Comparison of ENCODE assay signal across 27 cellular contexts in genomic region chr5:56861893-56862485, GRCh38. TPM values are rescaled to one million over a fixed set of nuclear protein-coding genes. Genes with fewer than 3 reads are reported as not detected.
DNase-seq lines count a peak whose midpoint lies in the region; ATAC-seq and TF ChIP-seq lines count a peak whose summit lies in the region.
"Had no signal": no experiment of that assay in that cellular context is flagged by ENCODE, and none has a peak within 500 bp of the region (broad histone marks: within the 10 kb centered on the region; RNA-seq: fewer than 3 reads in every experiment).

No MANE protein-coding gene starts in this region.

- H3K4me1 Mint-ChIP-seq in activated T-cell treated with anti-CD3 and anti-CD28 coated beads, Interleukin-2, amount 50 U/mL, for 24 hours (ENCODE audit: low read depth): peaks cover 20% of the 10 kb centered on the region
- H3K4me1 Mint-ChIP-seq in WTC11: peaks cover 2% of the 10 kb centered on the region; the same call in 1 of the 2 replicates
- H3K4me1 Mint-ChIP-seq in neural progenitor cell: no peaks in the 10 kb centered on the region
- H3K4me1 Mint-ChIP-seq: activated naive CD8-positive, alpha-beta T cell treated with anti-CD3 and anti-CD28 coated beads, Interleukin-2, amount 10 ng/mL, durations not matched to agents 7 days and 5 days had no signal

- intact Hi-C loops in IMR-90 (cut with micrococcal nuclease): no loop called here

- H4K20me1 ChIP-seq in IMR-90 (ENCODE audit: insufficient read depth, low read length) (peaks cover 11% of the 10 kb centered on the region; the same call in 1 of the 2 replicates), neural progenitor cell (ENCODE audit: low read depth) (no peaks in the 10 kb centered on the region)

- H2BK15ac ChIP-seq in IMR-90 (ENCODE audit: low read depth, low read length): no peak overlapping the region

- no peak overlapping the region for H3K14ac ChIP-seq in IMR-90 (replicated peaks; ENCODE audit: low read depth, low read length)

- no peaks in the 10 kb centered on the region for H3F3A ChIP-seq in neural progenitor cell (ENCODE audit: low read depth)

- H2AK5ac ChIP-seq in IMR-90 (ENCODE audit: low read depth, low read length): no peak overlapping the region

- H2BK5ac ChIP-seq in IMR-90 (ENCODE audit: low read depth, low read length, poor library complexity, severe bottlenecking): no peak overlapping the region

- no peak for DNase-seq in activated T-cell treated with anti-CD3 and anti-CD28 coated beads, Interleukin-2, amount 50 U/mL, for 24 hours
- DNase-seq in activated T-cell treated with anti-CD3 and anti-CD28 coated beads, Interleukin-2, amount 50 U/mL, for 48 hours: no peak
- no peak for DNase-seq in IMR-90
- no peak for DNase-seq in WTC11 (ENCODE audit: low spot score)
- peak; percentile 6 for DNase-seq in neural progenitor cell (ENCODE audit: low spot score)
- no peak for DNase-seq in COR-L47 (lab: John Stamatoyannopoulos, UW)
- DNase-seq in NCI-H128 (lab: John Stamatoyannopoulos, UW; ENCODE audit: unreplicated experiment): no peak
- DNase-seq: activated CD4-positive, alpha-beta T cell treated with anti-CD3 and anti-CD28 coated beads for 1 hour; activated CD8-positive, alpha-beta T cell treated with anti-CD3 and anti-CD28 coated beads for 36 hours; activated naive CD8-positive, alpha-beta T cell treated with anti-CD3 and anti-CD28 coated beads, Interleukin-2, amount 10 ng/mL, durations not matched to agents 7 days and 5 days; AML-193; cortex of kidney; effector memory CD8-positive, alpha-beta T cell; erythroblast; HCEC 1CT; head of caudate nucleus; islet precursor cell; left ventricle myocardium superior; NCI-H1694 treated with DMSO at 0.1 percent for 48 hours; NCI-H2171 treated with DMSO at 0.1 percent for 48 hours; NCI-H524; stimulated activated CD8-positive, alpha-beta memory T cell treated with anti-CD3 and anti-CD28 coated beads, Interleukin-4, amount 100 ng/mL, for 48 hours; testis had no signal

- no peak for ATAC-seq in IMR-90 (ENCODE audit: low read depth)
- no peak for ATAC-seq in WTC11
- ATAC-seq: activated CD8-positive, alpha-beta T cell treated with anti-CD3 and anti-CD28 coated beads for 36 hours; effector memory CD8-positive, alpha-beta T cell; GM12878; left ventricle myocardium superior; sciatic nerve had no signal

- no peak overlapping the region for H2AK9ac ChIP-seq in IMR-90 (replicated peaks; ENCODE audit: low read depth, low read length, poor library complexity)

- 0 out of 2 replicates have a peak overlapping the region, but pooled peaks have one; percentile 41 for H4K91ac ChIP-seq in IMR-90 (ENCODE audit: insufficient read depth, low read depth, low read length)

- H3K18ac ChIP-seq in IMR-90 (ENCODE audit: low read depth, low read length): no peak overlapping the region

- no peak for TF ChIP-seq RAD21 in IMR-90 (IDR thresholded peaks at IDR 0.05; ENCODE audit: low read length)

- H3K36me3 ChIP-seq in IMR-90 (ENCODE audit: control insufficient read depth, insufficient read depth, low read length): peaks cover 27% of the 10 kb centered on the region
- H3K36me3 ChIP-seq in neural progenitor cell: peaks cover 10% of the 10 kb centered on the region

- BruUV-seq in IMR-90 (replicated peaks; lab: Mats Ljungman, UMichigan): no TSS peak

- H2BK20ac ChIP-seq in IMR-90 (ENCODE audit: low read depth, low read length): no peak overlapping the region

- H2BK120ac ChIP-seq in IMR-90 (ENCODE audit: low read depth, low read length): no peak overlapping the region

- H3K27ac Mint-ChIP-seq in activated T-cell treated with anti-CD3 and anti-CD28 coated beads, Interleukin-2, amount 50 U/mL, for 24 hours: peak overlapping the region; percentile 50
- H3K27ac Mint-ChIP-seq in WTC11 (peak overlapping the region; percentile 45; the same call in 1 of the 2 replicates), neural progenitor cell (no peak overlapping the region)
- H3K27ac Mint-ChIP-seq: activated CD8-positive, alpha-beta T cell treated with anti-CD3 and anti-CD28 coated beads for 36 hours; activated naive CD8-positive, alpha-beta T cell treated with anti-CD3 and anti-CD28 coated beads, Interleukin-2, amount 10 ng/mL, durations not matched to agents 7 days and 5 days; effector memory CD8-positive, alpha-beta T cell; stimulated activated naive CD8-positive, alpha-beta T cell treated with anti-CD3 and anti-CD28 coated beads, Interleukin-15, Interleukin-2, amounts not matched to agents 100 ng/mL and 50 ng/mL, for 24 hours had no signal

- dilution Hi-C loops in IMR-90 (cut with HindIII; ENCODE audit: low sequenced_read_pairs, unreplicated experiment): no loop called here

- H4K8ac ChIP-seq in IMR-90 (ENCODE audit: low read depth in 2 of 2, low read length in 2 of 2): 0 out of 4 replicates have a peak overlapping the region, but pooled peaks of 1 of the 2 experiments have one; percentile 2

- H4K5ac ChIP-seq in IMR-90 (ENCODE audit: low read depth, low read length): 0 out of 2 replicates have a peak overlapping the region, but pooled peaks have one; percentile 23

- H3K9me1 ChIP-seq in IMR-90 (ENCODE audit: insufficient read depth, low read length): no peaks in the 10 kb centered on the region; the same call in 1 of the 2 replicates

- in situ Hi-C loops in IMR-90 (cut with MboI; ENCODE audit: low sequenced_read_pairs): no loop called here

- no peak overlapping the region for H3K4ac ChIP-seq in IMR-90 (ENCODE audit: low read depth, low read length)

- TF ChIP-seq POLR2A in IMR-90 (IDR thresholded peaks at IDR 0.05; ENCODE audit: low read depth, low read length): no peak

- peaks cover 14 to 30% of the 10 kb centered on the region in 2 experiments for H3K79me1 ChIP-seq in IMR-90 (ENCODE audit: low read depth in 1 of 2, low read length in 2 of 2)

- H3K4me2 ChIP-seq in IMR-90 (ENCODE audit: low read depth, low read length): no peak overlapping the region
- no peak overlapping the region for H3K4me2 ChIP-seq in neural progenitor cell

- H3K27me3 ChIP-seq in IMR-90 (ENCODE audit: control insufficient read depth, insufficient read depth, low read length) (no peaks in the 10 kb centered on the region), neural progenitor cell (no peaks in the 10 kb centered on the region)
- H3K27me3 ChIP-seq: ascending aorta, testis had no signal

- H3K9me3 Mint-ChIP-seq in activated T-cell treated with anti-CD3 and anti-CD28 coated beads, Interleukin-2, amount 50 U/mL, for 24 hours: no peaks in the 10 kb centered on the region
- no peaks in the 10 kb centered on the region for H3K9me3 Mint-ChIP-seq in WTC11
- no peaks in the 10 kb centered on the region for H3K9me3 Mint-ChIP-seq in neural progenitor cell
- H3K9me3 Mint-ChIP-seq: activated CD8-positive, alpha-beta T cell treated with anti-CD3 and anti-CD28 coated beads for 36 hours; activated naive CD8-positive, alpha-beta T cell treated with anti-CD3 and anti-CD28 coated beads, Interleukin-2, amount 10 ng/mL, durations not matched to agents 7 days and 5 days; effector memory CD8-positive, alpha-beta T cell; stimulated activated naive CD8-positive, alpha-beta T cell treated with anti-CD3 and anti-CD28 coated beads, Interleukin-15, Interleukin-2, amounts not matched to agents 100 ng/mL and 50 ng/mL, for 24 hours had no signal

- H3K36me3 Mint-ChIP-seq in activated T-cell treated with anti-CD3 and anti-CD28 coated beads, Interleukin-2, amount 50 U/mL, for 24 hours (ENCODE audit: low read depth): peaks cover 83% of the 10 kb centered on the region
- H3K36me3 Mint-ChIP-seq in WTC11: peaks cover 42% of the 10 kb centered on the region
- H3K36me3 Mint-ChIP-seq in neural progenitor cell: peaks cover 11% of the 10 kb centered on the region

- H3K56ac ChIP-seq in IMR-90 (ENCODE audit: extremely low read depth, insufficient read depth, low read length): no peak overlapping the region

- peaks cover 3% of the 10 kb centered on the region for H3K9me3 ChIP-seq in IMR-90 (ENCODE audit: control insufficient read depth, insufficient read depth, low read length)
- no peaks in the 10 kb centered on the region for H3K9me3 ChIP-seq in neural progenitor cell (ENCODE audit: low read depth)
- H3K9me3 ChIP-seq: ascending aorta, testis had no signal

- POLR2A ChIA-PET in IMR-90 (lab: Charles Lee; ENCODE audit: unreplicated experiment): no interaction called here
- POLR2A ChIA-PET in WTC11 (lab: Charles Lee): no interaction called here

- no peaks in the 10 kb centered on the region for H3K27me3 Mint-ChIP-seq in activated T-cell treated with anti-CD3 and anti-CD28 coated beads, Interleukin-2, amount 50 U/mL, for 24 hours
- no peaks in the 10 kb centered on the region for H3K27me3 Mint-ChIP-seq in WTC11 (ENCODE audit: low read depth)
- H3K27me3 Mint-ChIP-seq in neural progenitor cell (ENCODE audit: insufficient read depth, low read depth): no peaks in the 10 kb centered on the region
- H3K27me3 Mint-ChIP-seq: activated CD8-positive, alpha-beta T cell treated with anti-CD3 and anti-CD28 coated beads for 36 hours; activated naive CD8-positive, alpha-beta T cell treated with anti-CD3 and anti-CD28 coated beads, Interleukin-2, amount 10 ng/mL, durations not matched to agents 7 days and 5 days; effector memory CD8-positive, alpha-beta T cell; stimulated activated naive CD8-positive, alpha-beta T cell treated with anti-CD3 and anti-CD28 coated beads, Interleukin-15, Interleukin-2, amounts not matched to agents 100 ng/mL and 50 ng/mL, for 24 hours had no signal

- H3K4me3 ChIP-seq in IMR-90 (ENCODE audit: insufficient read depth, low read depth, low read length) (no peak overlapping the region), neural progenitor cell (no peak overlapping the region)
- H3K4me3 ChIP-seq: ascending aorta, GM12878, testis had no signal

- TF ChIP-seq CTCF in IMR-90 (conservative IDR thresholded peaks at IDR 0.05; ENCODE audit: low read depth, low read length) (no peak), WTC11 (IDR thresholded peaks at IDR 0.05) (no peak), neural progenitor cell (IDR thresholded peaks at IDR 0.05) (no peak)

- H3K4me1 ChIP-seq in IMR-90 (ENCODE audit: control insufficient read depth, insufficient read depth, low read length): peaks cover 2% of the 10 kb centered on the region; the same call in 1 of the 2 replicates
- H3K4me1 ChIP-seq in neural progenitor cell: peaks cover 6% of the 10 kb centered on the region
- H3K4me1 ChIP-seq: ascending aorta, testis had no signal

- no peak overlapping the region for H3K9ac ChIP-seq in IMR-90 (ENCODE audit: low read depth, low read length)
- H3K9ac ChIP-seq in neural progenitor cell: no peak overlapping the region

- CTCF ChIA-PET in IMR-90 (lab: Yijun Ruan, JAX) (no interaction called here), WTC11 (lab: Charles Lee) (interaction anchor here (1.6 kb wide), 1 partner anchor 35 kb away, joined by 3 read pairs; no protein-coding TSS in a partner anchor)

- no peak overlapping the region for H3K4me3 Mint-ChIP-seq in activated T-cell treated with anti-CD3 and anti-CD28 coated beads, Interleukin-2, amount 50 U/mL, for 24 hours
- H3K4me3 Mint-ChIP-seq in WTC11 (no peak overlapping the region), neural progenitor cell (no peak overlapping the region)
- H3K4me3 Mint-ChIP-seq: activated CD8-positive, alpha-beta T cell treated with anti-CD3 and anti-CD28 coated beads for 36 hours; activated naive CD8-positive, alpha-beta T cell treated with anti-CD3 and anti-CD28 coated beads, Interleukin-2, amount 10 ng/mL, durations not matched to agents 7 days and 5 days; effector memory CD8-positive, alpha-beta T cell; stimulated activated naive CD8-positive, alpha-beta T cell treated with anti-CD3 and anti-CD28 coated beads, Interleukin-15, Interleukin-2, amounts not matched to agents 100 ng/mL and 50 ng/mL, for 24 hours had no signal

- WGBS in IMR-90 (ENCODE audit: extremely low coverage in 2 of 2, insufficient read length in 1 of 2), 2 experiments: 100% methylated on average over 1 of the region's 4 CpGs; no CpG with 5 or more reads in 1 of the 2 experiments

- no peak overlapping the region for H2AFZ ChIP-seq in IMR-90 (replicated peaks; ENCODE audit: low read length, poor library complexity)
- no peak overlapping the region for H2AFZ ChIP-seq in neural progenitor cell (replicated peaks)

- H3K23ac ChIP-seq in IMR-90 (ENCODE audit: low read depth, low read length): no peak overlapping the region

- peak overlapping the region; percentile 38; the same call in 1 of the 2 replicates for H3K27ac ChIP-seq in IMR-90 (ENCODE audit: insufficient read depth, low read length)
- H3K27ac ChIP-seq in neural progenitor cell: peak overlapping the region; percentile 24
- H3K27ac ChIP-seq: ascending aorta, testis had no signal

- no peaks in the 10 kb centered on the region for H3K79me2 ChIP-seq in neural progenitor cell (ENCODE audit: low read depth)

RNA-seq across cellular contexts. Expression of gene MAP3K1, which starts 46.6 kb away (rescaled TPM):
- total RNA-seq in IMR-90 (2012; rRNA removed): 18.8 and 21.9 TPM in 2 replicates
- polyA plus RNA-seq in IMR-90 (2012; rRNA removed): 3.8 TPM in 2 replicates
- polyA plus RNA-seq in IMR-90 (2012; cell fraction: cytosol; rRNA removed): 0.77 and 0.82 TPM in 2 replicates
- polyA plus RNA-seq in IMR-90 (2012; cell fraction: nucleus; rRNA removed; ENCODE audit: low replicate concordance): 2.2 and 13.9 TPM in 2 replicates
- 13.1 to 16.3 TPM (median 13.9 TPM) in 3 replicates for total RNA-seq in WTC11 (2021)
- total RNA-seq in neural progenitor cell (ENCODE audit: low replicate concordance): 20.3 and 22.2 TPM in 2 replicates

RNA-seq across cellular contexts. Expression of gene SETD9, which starts 47.4 kb away (rescaled TPM):
- total RNA-seq in IMR-90 (2012; rRNA removed) (8.1 and 8.9 TPM in 2 replicates), WTC11 (2021) (6.7 to 9.5 TPM (median 8.1 TPM) in 3 replicates), neural progenitor cell (ENCODE audit: low replicate concordance) (18.6 and 39.3 TPM in 2 replicates)
- 3.6 and 3.9 TPM in 2 replicates for polyA plus RNA-seq in IMR-90 (2012; rRNA removed)
- polyA plus RNA-seq in IMR-90 (2012; cell fraction: cytosol; rRNA removed): 0.58 and 1.4 TPM in 2 replicates
- 0.38 and 2.1 TPM in 2 replicates for polyA plus RNA-seq in IMR-90 (2012; cell fraction: nucleus; rRNA removed; ENCODE audit: low replicate concordance)
